ENCODE assay signal across 8 cellular contexts in the genomic region with DNA sequence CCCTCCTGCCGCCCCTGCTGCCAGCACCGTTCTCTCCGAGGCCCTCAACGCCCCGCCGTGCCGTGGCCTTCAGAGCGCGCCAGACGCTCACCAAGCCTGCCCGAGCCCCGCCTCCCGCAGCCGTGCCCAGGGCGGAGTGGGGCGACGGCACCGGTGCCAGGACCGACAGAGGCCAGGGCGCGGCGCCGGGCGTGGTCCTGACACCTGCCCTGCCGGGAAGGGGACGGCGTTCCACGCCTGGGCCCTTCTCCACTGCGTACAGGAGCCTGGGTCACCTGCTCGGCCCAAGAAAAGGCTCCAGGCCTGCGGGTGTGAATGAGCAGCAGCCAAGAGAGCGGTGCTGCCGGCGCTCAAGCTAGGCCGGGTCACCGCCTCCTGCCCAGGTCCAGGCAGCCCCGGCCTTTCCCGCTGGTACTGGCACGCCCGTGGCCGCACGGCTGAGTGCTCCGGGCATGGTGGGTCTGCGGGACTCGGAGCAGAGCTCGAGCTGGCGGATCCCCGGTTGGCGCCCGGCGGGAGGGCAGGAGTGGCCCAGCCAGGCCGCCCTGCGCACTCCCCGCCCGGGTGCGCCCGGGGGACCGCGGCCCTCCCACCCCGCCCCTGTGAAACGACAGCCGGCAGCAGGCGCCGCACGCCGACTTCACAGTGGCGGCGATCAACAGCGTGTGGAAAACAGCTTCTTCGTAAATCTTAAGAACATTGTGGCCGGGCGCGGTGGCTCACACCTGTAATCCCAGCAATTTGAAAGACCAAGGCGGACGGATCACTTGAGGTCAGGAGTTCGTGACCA. TPM values are rescaled to one million over a fixed set of nuclear protein-coding genes. Genes with fewer than 3 reads are reported as not detected.
A peak's percentile ranks its signal among the peaks of the same experiment; 100 is the strongest.
DNase-seq lines count a peak whose midpoint lies in the region; ATAC-seq and TF ChIP-seq lines count a peak whose summit lies in the region.

No MANE protein-coding gene starts in this region.

- H3K23ac ChIP-seq in mesendoderm (ENCODE audit: low read length), result no peak overlapping the region

- H3K79me1 ChIP-seq in mesendoderm (ENCODE audit: low read length), result no peaks in the 10 kb centered on the region

- no peak overlapping the region for H2BK120ac ChIP-seq in mesendoderm (ENCODE audit: low read depth, low read length)

- ATAC-seq in upper lobe of right lung, result peak; percentile 83

- no peak overlapping the region for H2BK15ac ChIP-seq in mesendoderm (replicated peaks; ENCODE audit: low read depth)

- no peak overlapping the region for H2BK5ac ChIP-seq in mesendoderm (ENCODE audit: low read length)

- BruUV-seq in A673 (replicated peaks; lab: Mats Ljungman, UMichigan), result no TSS peak

- POLR2A ChIA-PET in A673 (lab: Charles Lee; ENCODE audit: low non-redundant PET), result no interaction called here

- peak overlapping the region; percentile 74 for H3K4me2 ChIP-seq in mesendoderm (ENCODE audit: low read length)

- no peak overlapping the region for H4K5ac ChIP-seq in mesendoderm (ENCODE audit: low read length)

- H3K9me3 ChIP-seq in A673 (ENCODE audit: low read depth, low read length, poor library complexity, severe bottlenecking) (peaks cover 3% of the 10 kb centered on the region), upper lobe of right lung (peaks cover 8% of the 10 kb centered on the region)

- CTCF ChIA-PET in A673 (lab: Charles Lee), result no interaction called here

- H3K9ac ChIP-seq in mesendoderm (ENCODE audit: low read length), result peak overlapping the region; percentile 20

- no peaks in the 10 kb centered on the region for H3K79me2 ChIP-seq in mesendoderm (ENCODE audit: control insufficient read depth, insufficient read depth, low read length)

- no peak overlapping the region for H2AK5ac ChIP-seq in mesendoderm (ENCODE audit: low read length)

- TF ChIP-seq CTCF in A673 (conservative IDR thresholded peaks at IDR 0.05; ENCODE audit: low read depth, low read length), result no peak
- no peak for TF ChIP-seq CTCF in coronary artery (IDR thresholded peaks at IDR 0.05)
- no peak for TF ChIP-seq CTCF in upper lobe of right lung (IDR thresholded peaks at IDR 0.05)

- H3K36me3 ChIP-seq in A673 (ENCODE audit: insufficient read depth, low read length, poor library complexity, severe bottlenecking) (no peaks in the 10 kb centered on the region), mesendoderm (ENCODE audit: control insufficient read depth, insufficient read depth, low read length) (no peaks in the 10 kb centered on the region), upper lobe of right lung (no peaks in the 10 kb centered on the region)

- H4K8ac ChIP-seq in mesendoderm (ENCODE audit: low read depth, low read length), result no peak overlapping the region

- peaks cover 9% of the 10 kb centered on the region for H3K4me1 ChIP-seq in A673 (ENCODE audit: insufficient read depth, low read length, poor library complexity, severe bottlenecking)
- peaks cover 2% of the 10 kb centered on the region for H3K4me1 ChIP-seq in mesendoderm (ENCODE audit: control insufficient read depth, low read depth, low read length)
- H3K4me1 ChIP-seq in upper lobe of right lung, result peaks cover 31% of the 10 kb centered on the region

- H3K18ac ChIP-seq in mesendoderm (ENCODE audit: low read length), result no peak overlapping the region

- peak overlapping the region; percentile 71 for H3K56ac ChIP-seq in mesendoderm (ENCODE audit: low read length)

- H3K4me3 ChIP-seq in A673 (ENCODE audit: low read depth, low read length, poor library complexity, severe bottlenecking), result peak overlapping the region; percentile 51
- peak overlapping the region; percentile 73 for H3K4me3 ChIP-seq in coronary artery
- H3K4me3 ChIP-seq in mesendoderm (ENCODE audit: low read length), result no peak overlapping the region
- peak overlapping the region; percentile 50 for H3K4me3 ChIP-seq in upper lobe of right lung

- DNase-seq in A673 (ENCODE audit: low spot score), result no peak
- peak; percentile 58 for DNase-seq in NCI-H774 (lab: John Stamatoyannopoulos, UW)
- peak; percentile 74 for DNase-seq in coronary artery (ENCODE audit: low spot score)
- DNase-seq in mesendoderm, result peak; percentile 56
- DNase-seq in upper lobe of right lung, result peak; percentile 93
- no peak for DNase-seq in occipital lobe (lab: John Stamatoyannopoulos, UW)
- DNase-seq in NCI-H2107 (lab: John Stamatoyannopoulos, UW), result no peak
- no peak for DNase-seq in NCI-H748 (lab: John Stamatoyannopoulos, UW; ENCODE audit: unreplicated experiment)

- H3K4ac ChIP-seq in mesendoderm (ENCODE audit: low read depth, low read length), result no peak overlapping the region

- intact Hi-C loops in A673 (cut with micrococcal nuclease; ENCODE audit: unreplicated experiment) (no loop called here), upper lobe of right lung (cut with DNase I) (no loop called here)

- H3K27me3 ChIP-seq in A673 (replicated peaks; ENCODE audit: insufficient read depth, low read depth, low read length, poor library complexity) (peaks cover 19% of the 10 kb centered on the region), mesendoderm (ENCODE audit: insufficient read depth, low read length, poor library complexity) (peaks cover 24% of the 10 kb centered on the region), upper lobe of right lung (peaks cover 27% of the 10 kb centered on the region)

- WGBS in mesendoderm (ENCODE audit: extremely low coverage, insufficient coverage, low lambda C conversion rate), result no CpG with 5 or more reads among the region's 76 CpGs

- no peak overlapping the region for H3K27ac ChIP-seq in A673 (ENCODE audit: low read depth, low read length, poor library complexity, severe bottlenecking)
- peak overlapping the region; percentile 88 to 91 for H3K27ac ChIP-seq in coronary artery
- H3K27ac ChIP-seq in mesendoderm (ENCODE audit: low read depth, low read length), result no peak overlapping the region
- H3K27ac ChIP-seq in upper lobe of right lung, result peak overlapping the region; percentile 81

RNA-seq across cellular contexts. Expression of a gene that starts 4.2 kb away (rescaled TPM):
- total RNA-seq in A673 (2021) (0.09 TPM in 1 of 2 replicates, not detected in the other), upper lobe of right lung (0.55 TPM), occipital lobe (25.7 TPM)
- 0.22 TPM for polyA plus RNA-seq in mesendoderm (2013, experiment 1 of 2)
- polyA plus RNA-seq in mesendoderm (2013, experiment 2 of 2), result 0.18 TPM

Comparison
In these comparisons a context has a peak if more than half of its experiments do, and no peak if none do; other contexts are left out.
1. DNase-seq: peak in NCI-H774 (single experiment), coronary artery (single experiment), mesendoderm (single experiment) and upper lobe of right lung (single experiment); none in A673 (single experiment), occipital lobe (single experiment), NCI-H2107 (single experiment) and NCI-H748 (single experiment).
2. H3K27ac ChIP-seq: peak in coronary artery (2 of 2) and upper lobe of right lung (single experiment); none in A673 (single experiment) and mesendoderm (single experiment).
3. RNA of a gene that starts 4.2 kb away (total RNA-seq): 25.7 TPM in occipital lobe (single experiment); 0.55 TPM in upper lobe of right lung (single experiment) and 0.09 TPM in A673; every median in the first group is over 10 times any median in the second.